Comparison of ENCODE assay signal across 17 cellular contexts in the genomic region with DNA sequence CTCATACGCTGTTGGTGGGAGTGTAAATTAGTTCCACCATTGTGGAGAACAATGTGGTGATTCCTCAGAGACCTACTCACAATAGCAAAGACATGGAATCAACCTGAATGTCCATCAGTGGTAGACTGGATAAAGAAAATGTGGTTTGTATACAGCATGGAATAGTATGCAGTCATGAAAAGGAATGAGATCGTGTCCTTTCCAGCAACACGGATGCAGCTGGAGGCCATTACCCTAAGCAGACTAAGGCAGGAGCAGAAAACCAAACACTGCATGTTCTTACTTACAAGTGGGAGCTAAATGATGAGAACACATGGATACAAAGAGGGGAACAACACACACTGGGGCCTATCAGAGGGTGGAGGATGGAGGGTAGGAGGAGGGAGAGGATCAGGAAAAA.
"Had no signal": no experiment of that assay in that cellular context is flagged by ENCODE, and none has a peak within 500 bp of the region (broad histone marks: within the 10 kb centered on the region; RNA-seq: fewer than 3 reads in every experiment).

No MANE protein-coding gene starts in this region.

- ATAC-seq: foreskin keratinocyte; left colon; left ventricle myocardium superior; naive thymus-derived CD4-positive, alpha-beta T cell had no signal

- FAIRE-seq: endometrium had no signal

- H3K4me3 Mint-ChIP-seq: naive thymus-derived CD4-positive, alpha-beta T cell; nephron progenitor cell had no signal

- H3K27ac ChIP-seq: coronary artery, epithelial cell of prostate, esophagus squamous epithelium, foreskin keratinocyte, sigmoid colon, skin epidermis had no signal

- H3K27ac Mint-ChIP-seq: nephron progenitor cell had no signal

- H3K27me3 Mint-ChIP-seq: naive thymus-derived CD4-positive, alpha-beta T cell had no signal

- H3K27me3 ChIP-seq: esophagus squamous epithelium, foreskin keratinocyte, sigmoid colon had no signal

- DNase-seq: effector memory CD4-positive, alpha-beta T cell; esophagus squamous epithelium; foreskin keratinocyte; left colon; mesenchymal stem cell; naive thymus-derived CD4-positive, alpha-beta T cell; nephron progenitor cell; sigmoid colon; stimulated activated CD4-positive, alpha-beta T cell treated with anti-CD3 and anti-CD28 coated beads, Interleukin-2, amount 100 ng/mL, for 48 hours; stimulated activated naive CD4-positive, alpha-beta T cell treated with Interleukin-2 at 50 U/mL for 16 hours; trophoblast cell had no signal

- H3K9me3 ChIP-seq: esophagus squamous epithelium, sigmoid colon had no signal

- H3K4me3 ChIP-seq: coronary artery, esophagus squamous epithelium, lung, sigmoid colon, skin epidermis had no signal
